Comparison of ENCODE assay signal across 8 cellular contexts in the genomic region with DNA sequence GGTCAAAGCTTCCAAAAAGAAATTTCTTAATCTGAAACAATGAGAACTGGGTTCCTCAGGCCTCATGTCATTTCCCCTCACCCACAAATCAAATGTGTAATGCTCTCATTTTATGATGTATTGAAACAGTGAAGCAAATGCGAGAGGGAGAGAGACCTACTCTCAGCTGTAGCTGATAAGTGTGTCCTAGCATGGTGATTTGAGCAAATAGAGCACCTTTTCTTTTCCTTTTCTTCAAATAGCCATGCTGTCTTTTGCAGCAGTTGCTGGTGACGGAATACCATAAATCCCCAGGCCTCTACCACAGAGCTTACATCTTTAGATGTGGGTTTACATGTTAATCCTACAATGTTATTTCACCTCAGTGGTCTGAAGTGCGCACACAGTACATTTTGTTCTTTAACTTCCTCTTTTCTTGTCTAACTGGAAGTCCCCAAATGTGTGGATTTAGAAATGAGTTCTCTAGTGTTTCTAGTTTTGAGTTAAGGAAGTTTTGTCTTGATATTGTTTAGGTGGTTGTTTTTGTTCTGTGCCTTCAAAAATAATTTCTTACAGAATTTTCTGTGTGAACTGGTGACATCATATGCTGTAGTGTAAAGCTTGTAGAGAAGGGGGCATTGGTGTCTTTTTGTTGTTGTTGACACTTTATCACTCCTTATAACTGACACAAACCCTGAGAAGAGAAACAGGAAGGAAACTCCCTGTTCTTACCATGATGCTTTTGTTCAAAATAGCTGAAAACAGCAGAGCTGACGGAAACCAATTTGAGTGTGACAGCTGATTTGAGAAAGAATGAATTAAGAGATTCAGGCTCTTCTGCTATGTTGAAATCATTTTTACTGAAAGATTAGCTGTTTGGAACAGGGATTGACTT. TPM values are rescaled to one million over a fixed set of nuclear protein-coding genes. Genes with fewer than 3 reads are reported as not detected.
A peak's percentile ranks its signal among the peaks of the same experiment; 100 is the strongest.
DNase-seq lines count a peak whose midpoint lies in the region; ATAC-seq and TF ChIP-seq lines count a peak whose summit lies in the region.

No MANE protein-coding gene starts in this region.

- H3K4me3 Mint-ChIP-seq in mesothelial cell of epicardium = no peak overlapping the region

- no peaks in the 10 kb centered on the region for H3K27me3 ChIP-seq in OCI-LY1 (ENCODE audit: insufficient read depth, low read length)
- no peaks in the 10 kb centered on the region for H3K27me3 ChIP-seq in adrenal gland
- H3K27me3 ChIP-seq in uterus = no peaks in the 10 kb centered on the region

- peak overlapping the region; percentile 75 for H3K27ac Mint-ChIP-seq in mesothelial cell of epicardium

- peaks cover 91% of the 10 kb centered on the region for H3K4me1 ChIP-seq in OCI-LY1 (ENCODE audit: insufficient read depth, low read length, severe bottlenecking)
- H3K4me1 ChIP-seq in adrenal gland (replicated peaks in 1 of 2) = peaks cover 7 to 71% of the 10 kb centered on the region in 2 donors
- peaks cover 0 to 2% of the 10 kb centered on the region in 2 donors for H3K4me1 ChIP-seq in uterus

- ATAC-seq in GM18502 (IDR thresholded peaks at IDR 0.05; ENCODE audit: poor library complexity, unreplicated experiment) (peak; percentile 65), HG02610 (IDR thresholded peaks at IDR 0.05; ENCODE audit: unreplicated experiment) (peak; percentile 72)

- H3K9me2 ChIP-seq in OCI-LY1 (ENCODE audit: low read depth, low read length) = no peaks in the 10 kb centered on the region

- peaks cover 22% of the 10 kb centered on the region for H3K4me1 Mint-ChIP-seq in mesothelial cell of epicardium

- intact Hi-C loops in adrenal gland (cut with DNase I) (no loop called here), uterus (cut with DNase I; ENCODE audit: low total_unique reads) (no loop called here)

- no peaks in the 10 kb centered on the region for H4K20me1 ChIP-seq in OCI-LY1 (ENCODE audit: insufficient read depth, low read length)

- no peaks in the 10 kb centered on the region for H3K9me3 Mint-ChIP-seq in mesothelial cell of epicardium

- no peak overlapping the region for H2AFZ ChIP-seq in OCI-LY1 (ENCODE audit: low read length)

- DNase-seq in adrenal gland (peak in 2 of 7 donors; percentile 26 to 31), mesothelial cell of epicardium (ENCODE audit: low spot score in 2 of 2, unreplicated experiment in 2 of 2) (no peak), uterus (no peak), NCI-H2227 (lab: John Stamatoyannopoulos, UW; ENCODE audit: unreplicated experiment) (no peak), NCI-H1105 (lab: John Stamatoyannopoulos, UW) (no peak)

- no peak for TF ChIP-seq CTCF in OCI-LY1 (IDR thresholded peaks at IDR 0.05; ENCODE audit: low read length)
- TF ChIP-seq CTCF in adrenal gland (IDR thresholded peaks at IDR 0.05) = no peak
- TF ChIP-seq CTCF in mesothelial cell of epicardium (IDR thresholded peaks at IDR 0.05; ENCODE audit: unreplicated experiment) = no peak
- TF ChIP-seq CTCF in uterus (IDR thresholded peaks at IDR 0.05) = no peak

- peak overlapping the region; percentile 40 for H3K4me3 ChIP-seq in OCI-LY1 (ENCODE audit: low read depth, low read length, poor library complexity, severe bottlenecking)
- no peak overlapping the region for H3K4me3 ChIP-seq in adrenal gland
- H3K4me3 ChIP-seq in uterus = no peak overlapping the region

- H3F3A ChIP-seq in OCI-LY1 (ENCODE audit: insufficient read depth, low read length) = 0 out of 2 replicates have a peak, but pooled peaks cover 7% of the 10 kb centered on the region

- peaks cover 17% of the 10 kb centered on the region; the same call in 1 of the 2 replicates for H3K79me2 ChIP-seq in OCI-LY1 (ENCODE audit: insufficient read depth, low read length)

- H3K4me2 ChIP-seq in OCI-LY1 (ENCODE audit: low read length) = peak overlapping the region; percentile 63

- H3K9me3 ChIP-seq in OCI-LY1 (ENCODE audit: low read length) = no peaks in the 10 kb centered on the region
- H3K9me3 ChIP-seq in adrenal gland (replicated peaks in 1 of 3) = no peaks in the 10 kb centered on the region
- H3K9me3 ChIP-seq in uterus = no peaks in the 10 kb centered on the region

- H3K27ac ChIP-seq in OCI-LY1 (ENCODE audit: low read depth, low read length, poor library complexity, severe bottlenecking) (peak overlapping the region; percentile 94), adrenal gland (peak overlapping the region; percentile 31 to 84 (median 65)), uterus (peak overlapping the region; percentile 71 to 72)

- H3K27me3 Mint-ChIP-seq in mesothelial cell of epicardium (ENCODE audit: low read depth) = no peaks in the 10 kb centered on the region

- peaks cover 14% of the 10 kb centered on the region for H3K36me3 ChIP-seq in OCI-LY1 (ENCODE audit: insufficient read depth, low read length)
- H3K36me3 ChIP-seq in adrenal gland (replicated peaks in 1 of 2) = no peaks in the 10 kb centered on the region
- H3K36me3 ChIP-seq in uterus = no peaks in the 10 kb centered on the region

- peak overlapping the region; percentile 45 for H3K9ac ChIP-seq in OCI-LY1 (ENCODE audit: low read length)

- WGBS in adrenal gland, 4 donors = 63 to 70% (median 66%) methylated on average over 4 of the region's 4 CpGs

- TF ChIP-seq POLR2A in adrenal gland (IDR thresholded peaks at IDR 0.05) (peak in 1 of 2 donors; percentile 8), uterus (IDR thresholded peaks at IDR 0.05) (no peak)

- peaks cover 2% of the 10 kb centered on the region for H3K36me3 Mint-ChIP-seq in mesothelial cell of epicardium

RNA-seq across cellular contexts. Expression of a gene that starts 12.1 kb away (rescaled TPM):
- total RNA-seq in adrenal gland = 10 to 100 TPM; 25.4 to 52.8 (median 38.9) TPM
- 10 to 100 TPM; 15.0 to 55.9 (median 20.1) TPM for polyA plus RNA-seq in adrenal gland
- total RNA-seq in mesothelial cell of epicardium = 10.9 to 12.4 TPM (median 12.0 TPM) in 3 replicates
- 10 to 100 TPM; 11.1 to 24.8 (median 18.6) TPM for total RNA-seq in uterus
